ENCODE assay signal across 8 cellular contexts in genomic region chr15:94164202-94164807, GRCh38.
DNase-seq lines count a peak whose midpoint lies in the region; ATAC-seq and TF ChIP-seq lines count a peak whose summit lies in the region.

No MANE protein-coding gene starts in this region.

- peaks cover 3 to 10% of the 10 kb centered on the region in 2 donors for H3K9me3 Mint-ChIP-seq in activated naive CD4-positive, alpha-beta T cell treated with anti-CD3 and anti-CD28 coated beads, Interleukin-2, amount 50 U/mL, for 72 hours

- no peak for TF ChIP-seq POLR2A in spleen (IDR thresholded peaks at IDR 0.05)

- no peaks in the 10 kb centered on the region for H3K4me1 ChIP-seq in left ventricle myocardium inferior
- peaks cover 0 to 10% (median 0%) of the 10 kb centered on the region in 6 donors for H3K4me1 ChIP-seq in spleen

- 46 to 54% (median 51%) methylated on average over 10 of the region's 10 CpGs for WGBS in spleen, 5 donors

- H3K36me3 Mint-ChIP-seq in activated naive CD4-positive, alpha-beta T cell treated with anti-CD3 and anti-CD28 coated beads, Interleukin-2, amount 50 U/mL, for 72 hours, result no peaks in the 10 kb centered on the region

- no peaks in the 10 kb centered on the region for H3K9me3 ChIP-seq in left ventricle myocardium inferior (replicated peaks)
- no peaks in the 10 kb centered on the region for H3K9me3 ChIP-seq in spleen

- H3K4me3 ChIP-seq in left ventricle myocardium inferior (no peak overlapping the region), spleen (no peak overlapping the region)

- H3K27ac Mint-ChIP-seq in activated naive CD4-positive, alpha-beta T cell treated with anti-CD3 and anti-CD28 coated beads, Interleukin-2, amount 50 U/mL, for 72 hours, result no peak overlapping the region

- intact Hi-C loops in left ventricle myocardium inferior (cut with micrococcal nuclease), result loop anchor here (5.0 kb wide), 1 partner anchor 158 kb away; no protein-coding TSS in a partner anchor
- intact Hi-C loops in spleen (cut with DNase I; ENCODE audit: low total_unique reads), result loop anchor here (2.0 kb wide), 1 partner anchor 160 kb away; no protein-coding TSS in a partner anchor

- no peak overlapping the region for H3K27ac ChIP-seq in left ventricle myocardium inferior (replicated peaks)
- no peak overlapping the region for H3K27ac ChIP-seq in spleen

- peak; percentile 50 to 64 for ATAC-seq in activated naive CD4-positive, alpha-beta T cell treated with anti-CD3 and anti-CD28 coated beads, Interleukin-2, amount 50 U/mL, for 72 hours

- TF ChIP-seq CTCF in left ventricle myocardium inferior (IDR thresholded peaks at IDR 0.05; ENCODE audit: borderline replicate concordance) (peak; percentile 80), spleen (IDR thresholded peaks at IDR 0.05 in 8 of 11, conservative IDR thresholded peaks at IDR 0.05 in 3 of 11) (peak; percentile 70 to 90 (median 86))

- H3K27me3 ChIP-seq in left ventricle myocardium inferior (ENCODE audit: low read depth) (peaks cover 12% of the 10 kb centered on the region), spleen (replicated peaks in 1 of 7) (no peaks in the 10 kb centered on the region)

- peak; percentile 60 for DNase-seq in NK-92 treated with Interleukin-12 subunit alpha and Interleukin-12 subunit beta, amount 100 ng/mL, for 24 hours (lab: John Stamatoyannopoulos, UW)
- DNase-seq in NK-92 (lab: John Stamatoyannopoulos, UW; ENCODE audit: unreplicated experiment) (no peak), Kasumi-1 (lab: John Stamatoyannopoulos, UW) (peak; percentile 79 to 80), SK-N-DZ (ENCODE audit: low spot score) (peak; percentile 40), left ventricle myocardium inferior (no peak), spleen (no peak), mesenteric fat pad (ENCODE audit: low spot score) (no peak)
- peak in 1 of 2 donors; percentile 69 for DNase-seq in activated naive CD4-positive, alpha-beta T cell treated with anti-CD3 and anti-CD28 coated beads, Interleukin-2, amount 50 U/mL, for 72 hours (ENCODE audit: low spot score in 2 of 2)

- H3K36me3 ChIP-seq in left ventricle myocardium inferior (no peaks in the 10 kb centered on the region), spleen (no peaks in the 10 kb centered on the region)

Comparison
In these comparisons a context has a peak if more than half of its experiments do, and no peak if none do; other contexts are left out.
1. DNase-seq: peak in NK-92 treated with Interleukin-12 subunit alpha and Interleukin-12 subunit beta, amount 100 ng/mL, for 24 hours (single experiment), Kasumi-1 (2 of 2) and SK-N-DZ (single experiment); none in NK-92 (single experiment), left ventricle myocardium inferior (single experiment), spleen (single experiment) and mesenteric fat pad (single experiment).